In genomic region chr5:73338201-73339126, GRCh38 we compare ENCODE assay signal across 13 cellular contexts.
DNase-seq lines count a peak whose midpoint lies in the region; ATAC-seq, FAIRE-seq and TF ChIP-seq lines count a peak whose summit lies in the region.
"Had no signal": no experiment of that assay in that cellular context is flagged by ENCODE, and none has a peak within 500 bp of the region (broad histone marks: within the 10 kb centered on the region; RNA-seq: fewer than 3 reads in every experiment).

No MANE protein-coding gene starts in this region.

- intact Hi-C loops in left cardiac atrium (cut with DNase I): no loop called here
- intact Hi-C loops in cardiac septum (cut with DNase I): no loop called here

- H3K18ac ChIP-seq in trophoblast cell (ENCODE audit: low read length): no peak overlapping the region

- DNase-seq in left cardiac atrium: peak; percentile 17
- no peak for DNase-seq in cardiac septum (ENCODE audit: low spot score)
- peak; percentile 74 for DNase-seq in hepatic stellate cell (ENCODE audit: low spot score)
- DNase-seq in urothelium cell line (ENCODE audit: low spot score): peak; percentile 36
- DNase-seq in trophoblast cell: no peak
- DNase-seq: activated CD4-positive, alpha-beta T cell treated with anti-CD3 and anti-CD28 coated beads, Interleukin-2, amount 50 U/mL, for 48 hours; BE2C; NCI-H187 treated with DMSO at 0.1 percent for 48 hours had no signal

- H3K4ac ChIP-seq in trophoblast cell (ENCODE audit: low read depth, low read length): no peak overlapping the region

- H2BK120ac ChIP-seq in trophoblast cell (ENCODE audit: insufficient read depth, low read length, poor library complexity): no peak overlapping the region

- H3K27me3 ChIP-seq in trophoblast cell (ENCODE audit: insufficient read depth, low read length): no peaks in the 10 kb centered on the region

- no peak overlapping the region for H4K91ac ChIP-seq in trophoblast cell (ENCODE audit: low read depth, low read length)

- H3K14ac ChIP-seq in trophoblast cell (ENCODE audit: low read length): no peak overlapping the region

- H3K4me2 ChIP-seq in trophoblast cell (ENCODE audit: low read length): no peak overlapping the region

- ATAC-seq in left cardiac atrium (peak in 1 of 2 donors; percentile 79), SK-N-SH treated with all-trans-retinoic acid at 6 μM for 48 hours (0 out of 3 replicates have a peak, but pooled peaks have one; percentile 18), GM18858 (IDR thresholded peaks at IDR 0.05; ENCODE audit: unreplicated experiment) (no peak), GM18517 (IDR thresholded peaks at IDR 0.05; ENCODE audit: unreplicated experiment) (no peak)
- ATAC-seq: esophagus mucosa, Right ventricle myocardium inferior had no signal

- H3K4me3 ChIP-seq in trophoblast cell (ENCODE audit: low read depth, low read length): no peak overlapping the region

- H3K36me3 ChIP-seq in trophoblast cell (ENCODE audit: control insufficient read depth in 1 of 2, insufficient read depth in 2 of 2, low read length in 2 of 2): no peaks in the 10 kb centered on the region
- H3K36me3 ChIP-seq: BE2C had no signal

- H2BK5ac ChIP-seq in trophoblast cell (ENCODE audit: low read depth, low read length, poor library complexity): no peak overlapping the region

- WGBS in trophoblast cell (ENCODE audit: extremely low coverage, insufficient coverage, insufficient read length): no CpG with 5 or more reads among the region's 21 CpGs

- no peak overlapping the region for H3K9ac ChIP-seq in trophoblast cell (ENCODE audit: low read length)

- no peaks in the 10 kb centered on the region for H3K79me2 ChIP-seq in trophoblast cell (ENCODE audit: control insufficient read depth, insufficient read depth, low read length, poor library complexity)

- H3K4me1 ChIP-seq in trophoblast cell (ENCODE audit: control insufficient read depth in 1 of 2, insufficient read depth in 2 of 2, low read length in 2 of 2): no peaks in the 10 kb centered on the region
- H3K4me1 ChIP-seq: BE2C had no signal

- no peak overlapping the region for H4K8ac ChIP-seq in trophoblast cell (ENCODE audit: low read depth, low read length)

- no peak overlapping the region for H3K23ac ChIP-seq in trophoblast cell (ENCODE audit: low read length)

- no peak overlapping the region for H4K12ac ChIP-seq in trophoblast cell (ENCODE audit: low read depth, low read length)

- no peak overlapping the region for H2AFZ ChIP-seq in trophoblast cell (ENCODE audit: insufficient read depth, low read length, poor library complexity)

- H2AK5ac ChIP-seq in trophoblast cell (ENCODE audit: low read length): no peak overlapping the region

- no peak overlapping the region for H2BK12ac ChIP-seq in trophoblast cell (ENCODE audit: low read length)

- FAIRE-seq in urothelium cell line (lab: Jason Lieb, UNC): no peak

- H3K9me3 ChIP-seq in trophoblast cell (ENCODE audit: insufficient read depth, low read depth, low read length): no peaks in the 10 kb centered on the region
- H3K9me3 ChIP-seq: BE2C had no signal

- no peaks in the 10 kb centered on the region for H3K79me1 ChIP-seq in trophoblast cell (ENCODE audit: low read length)

- no peak overlapping the region for H3K27ac ChIP-seq in trophoblast cell (ENCODE audit: low read depth, low read length)

TF ChIP-seq in SK-N-SH treated with all-trans-retinoic acid at 6 μM for 48 hours, 23 proteins besides CTCF, POLR2A, EP300 and RAD21:
- TF ChIP-seq TOX (CRISPR knock-in tag; IDR thresholded peaks at IDR 0.05; ENCODE audit: borderline replicate concordance) (no peak), ESRRG (CRISPR knock-in tag; IDR thresholded peaks at IDR 0.05) (no peak), TSHZ2 (CRISPR knock-in tag; IDR thresholded peaks at IDR 0.05) (no peak), ARNTL (CRISPR knock-in tag; IDR thresholded peaks at IDR 0.05; ENCODE audit: borderline replicate concordance, low read depth) (no peak), TCF4 (CRISPR knock-in tag; IDR thresholded peaks at IDR 0.05; ENCODE audit: borderline replicate concordance) (no peak), OSR1 (CRISPR knock-in tag; IDR thresholded peaks at IDR 0.05) (no peak), SNAI2 (CRISPR knock-in tag; IDR thresholded peaks at IDR 0.05) (no peak), CSRNP3 (CRISPR knock-in tag; IDR thresholded peaks at IDR 0.05) (no peak), RARB (CRISPR knock-in tag; IDR thresholded peaks at IDR 0.05) (no peak), GLIS3 (CRISPR knock-in tag; IDR thresholded peaks at IDR 0.05) (no peak), ISL1 (CRISPR knock-in tag; IDR thresholded peaks at IDR 0.05) (no peak), CREB5 (CRISPR knock-in tag; IDR thresholded peaks at IDR 0.05; ENCODE audit: low read depth) (no peak), ZFP3 (CRISPR knock-in tag; IDR thresholded peaks at IDR 0.05) (no peak)

Comparison
In these comparisons a context has a peak if more than half of its experiments do, and no peak if none do; other contexts are left out.
1. DNase-seq: peak in left cardiac atrium (single experiment), hepatic stellate cell (single experiment) and urothelium cell line (single experiment); none in cardiac septum (single experiment) and trophoblast cell (0 of 2).